ENCODE assay signal across 20 cellular contexts in genomic region chr9:80041821-80042220, GRCh38.
"Had no signal": no experiment of that assay in that cellular context is flagged by ENCODE, and none has a peak within 500 bp of the region (broad histone marks: within the 10 kb centered on the region; RNA-seq: fewer than 3 reads in every experiment).

No MANE protein-coding gene starts in this region.

- ATAC-seq: effector memory CD8-positive, alpha-beta T cell; gastrocnemius medialis; heart right ventricle; left cardiac atrium; left lung; left ventricle myocardium superior; lower lobe of right lung; mucosa of descending colon had no signal

- H3K27ac Mint-ChIP-seq: dendritic cell treated with granulocyte-macrophage colony-stimulating factor and Interleukin-4, amounts not matched to agents 40 ng/mL and 50 ng/mL, for 4 days; effector memory CD8-positive, alpha-beta T cell; endodermal cell; mesothelial cell of epicardium had no signal

- H3K4me1 Mint-ChIP-seq: mesothelial cell of epicardium had no signal

- H3K27me3 ChIP-seq: colonic mucosa, esophagus muscularis mucosa, gastrocnemius medialis, left lung had no signal

- H3K4me3 ChIP-seq: colonic mucosa, esophagus muscularis mucosa, gastrocnemius medialis, heart right ventricle, left lung, lower lobe of right lung, mucosa of descending colon had no signal

- H3K36me3 ChIP-seq: colonic mucosa, esophagus muscularis mucosa, gastrocnemius medialis, heart right ventricle, left lung, lower lobe of right lung had no signal

- H3K9me3 Mint-ChIP-seq: dendritic cell treated with granulocyte-macrophage colony-stimulating factor and Interleukin-4, amounts not matched to agents 40 ng/mL and 50 ng/mL, for 4 days; effector memory CD8-positive, alpha-beta T cell; endodermal cell; mesothelial cell of epicardium had no signal

- H3K4me1 ChIP-seq: colonic mucosa, esophagus muscularis mucosa, left lung, lower lobe of right lung had no signal

- H3K4me3 Mint-ChIP-seq: dendritic cell treated with granulocyte-macrophage colony-stimulating factor and Interleukin-4, amounts not matched to agents 40 ng/mL and 50 ng/mL, for 4 days; effector memory CD8-positive, alpha-beta T cell; endodermal cell; mesothelial cell of epicardium had no signal

- DNase-seq: colonic mucosa; cortex of kidney; effector CD8-positive, alpha-beta T cell; effector memory CD8-positive, alpha-beta T cell; endodermal cell; foreskin melanocyte; gastrocnemius medialis; glutamatergic neuron; head of caudate nucleus; heart right ventricle; hippocampal formation; left cardiac atrium; left lung; left ventricle myocardium superior; lower lobe of right lung; mesenchymal stem cell; mucosa of descending colon had no signal

- H3K27ac ChIP-seq: colonic mucosa, esophagus muscularis mucosa, gastrocnemius medialis, heart right ventricle, left lung, lower lobe of right lung had no signal

- H3K9me3 ChIP-seq: colonic mucosa, esophagus muscularis mucosa, gastrocnemius medialis, lower lobe of right lung, mucosa of descending colon had no signal

- H3K27me3 Mint-ChIP-seq: dendritic cell treated with granulocyte-macrophage colony-stimulating factor and Interleukin-4, amounts not matched to agents 40 ng/mL and 50 ng/mL, for 4 days had no signal

- H3K36me3 Mint-ChIP-seq: mesothelial cell of epicardium had no signal
